17 cellular contexts compared by ENCODE assay signal in genomic region chr7:134813668-134814067, GRCh38. TPM values are rescaled to one million over a fixed set of nuclear protein-coding genes. Genes with fewer than 3 reads are reported as not detected.
DNase-seq lines count a peak whose midpoint lies in the region; ATAC-seq and TF ChIP-seq lines count a peak whose summit lies in the region.
"Had no signal": no experiment of that assay in that cellular context is flagged by ENCODE, and none has a peak within 500 bp of the region (broad histone marks: within the 10 kb centered on the region; RNA-seq: fewer than 3 reads in every experiment).

No MANE protein-coding gene starts in this region.

- H3K4me3 ChIP-seq in heart left ventricle (no peak overlapping the region), fibroblast of pulmonary artery (replicated peaks; ENCODE audit: low read depth, low read length) (no peak overlapping the region), uterus (no peak overlapping the region)
- H3K4me3 ChIP-seq: psoas muscle had no signal

- H3K9me3 ChIP-seq in heart left ventricle (no peaks in the 10 kb centered on the region), uterus (no peaks in the 10 kb centered on the region)
- H3K9me3 ChIP-seq: psoas muscle had no signal

- H3K4me1 ChIP-seq in heart left ventricle (peaks cover 6 to 85% (median 62%) of the 10 kb centered on the region in 12 donors), uterus (peaks cover 11 to 34% of the 10 kb centered on the region in 2 donors)
- H3K4me1 ChIP-seq: psoas muscle had no signal

- no peak for TF ChIP-seq CTCF in heart left ventricle (IDR thresholded peaks at IDR 0.05)
- no peak for TF ChIP-seq CTCF in fibroblast of pulmonary artery (IDR thresholded peaks at IDR 0.05; ENCODE audit: low read length, missing control alignments)
- no peak for TF ChIP-seq CTCF in uterus (IDR thresholded peaks at IDR 0.05)

- intact Hi-C loops in heart left ventricle (cut with DNase I) (no loop called here), cardiac septum (cut with DNase I) (no loop called here), uterus (cut with DNase I; ENCODE audit: low total_unique reads) (no loop called here)

- ATAC-seq in heart left ventricle = peak in 3 of 4 donors; percentile 46 to 82 (median 47)
- ATAC-seq: activated CD4-positive, CD25-positive, alpha-beta regulatory T cell treated with anti-CD3 and anti-CD28 coated beads, Interleukin-2, amount 50 U/mL, for 24 hours; CD8-positive, alpha-beta T cell; psoas muscle had no signal

- no peak for TF ChIP-seq POLR2A in heart left ventricle (IDR thresholded peaks at IDR 0.05)
- no peak for TF ChIP-seq POLR2A in uterus (IDR thresholded peaks at IDR 0.05)

- 45 to 54% (median 49%) methylated on average over 3 of the region's 3 CpGs for WGBS in heart left ventricle, 4 donors

- DNase-seq in heart left ventricle (peak in 1 of 5 donors; percentile 60), cardiac septum (ENCODE audit: low spot score) (no peak), fibroblast of pulmonary artery (ENCODE audit: low read depth) (peak; percentile 85), myocyte (ENCODE audit: low read depth) (peak; percentile 54), uterus (no peak), midbrain (lab: John Stamatoyannopoulos, UW) (no peak)
- DNase-seq in activated T-cell treated with anti-CD3 and anti-CD28 coated beads, Interleukin-2, amount 50 U/mL, for 48 hours = no peak
- DNase-seq in activated naive CD4-positive, alpha-beta T cell treated with Interleukin-2 at 50 U/mL for 16 hours = no peak
- DNase-seq: 8988T; activated CD8-positive, alpha-beta memory T cell treated with anti-CD3 and anti-CD28 coated beads, Interleukin-2, amount 50 U/mL, for 4 hours; CD8-positive, alpha-beta T cell; mesendoderm; psoas muscle; stimulated activated CD4-positive, alpha-beta T cell treated with anti-CD3 and anti-CD28 coated beads, Interleukin-1b, Interleukin-23, amount 100 ng/mL, for 48 hours; T-helper 1 cell had no signal

- H3K36me3 ChIP-seq in heart left ventricle (peaks cover 0 to 7% (median 0%) of the 10 kb centered on the region in 9 donors), uterus (no peaks in the 10 kb centered on the region)

- H3K27me3 ChIP-seq in heart left ventricle (no peaks in the 10 kb centered on the region), uterus (no peaks in the 10 kb centered on the region)

- H3K27ac ChIP-seq in heart left ventricle (peak overlapping the region in 9 of 12 donors; percentile 3 to 73 (median 50)), uterus (peak overlapping the region; percentile 70 to 89)
- H3K27ac ChIP-seq: psoas muscle, RWPE1 had no signal

RNA-seq across cellular contexts. Expression of gene CALD1, which starts 34.2 kb away (rescaled TPM):
- 100 to 1,000 TPM in 8 of 9 donors, 10 to 100 TPM in 1; 89.6 to 186 (median 130) TPM for total RNA-seq in heart left ventricle
- polyA plus RNA-seq in heart left ventricle = 100 to 1,000 TPM in 1 of 2 donors, 10 to 100 TPM in 1; 95.1 to 104 TPM
- 237 TPM for total RNA-seq in cardiac septum
- 202 and 228 TPM in 2 replicates for total RNA-seq in myocyte
- 947 TPM for polyA plus RNA-seq in myocyte (2012)
- 1,000 to 10,000 TPM in 1 of 4 donors, 100 to 1,000 TPM in 3; 351 to 1,046 (median 551) TPM for total RNA-seq in uterus
- total RNA-seq: CD8-positive, alpha-beta T cell had no signal

Comparison
In these comparisons a context has a peak if more than half of its experiments do, and no peak if none do; other contexts are left out.
1. DNase-seq: peak in fibroblast of pulmonary artery (single experiment) and myocyte (single experiment); none in cardiac septum (single experiment), uterus (0 of 2), activated T-cell treated with anti-CD3 and anti-CD28 coated beads, Interleukin-2, amount 50 U/mL, for 48 hours (0 of 2), midbrain (single experiment) and activated naive CD4-positive, alpha-beta T cell treated with Interleukin-2 at 50 U/mL for 16 hours (single experiment).